23 cellular contexts compared by ENCODE assay signal in the genomic region with DNA sequence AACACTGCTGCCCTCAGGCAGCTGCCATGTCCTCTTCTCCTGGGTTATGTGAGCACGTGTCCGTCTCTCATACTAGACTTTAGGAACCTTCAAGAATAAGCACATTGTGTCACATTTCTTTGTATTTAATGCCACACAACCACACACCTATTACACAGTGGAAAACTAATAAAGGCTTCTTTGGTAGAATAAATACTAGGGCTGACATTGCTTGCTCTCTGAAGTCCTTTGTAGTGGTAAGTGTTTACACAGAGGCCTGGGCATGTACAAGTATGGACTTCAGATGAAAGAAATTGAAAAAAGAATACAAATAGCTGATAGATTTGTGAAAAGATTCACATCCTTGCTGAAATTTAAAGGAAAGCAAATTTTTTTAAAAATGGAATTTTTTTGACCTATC.
"Had no signal": no experiment of that assay in that cellular context is flagged by ENCODE, and none has a peak within 500 bp of the region (broad histone marks: within the 10 kb centered on the region; RNA-seq: fewer than 3 reads in every experiment).

No MANE protein-coding gene starts in this region.

- DNase-seq: effector CD8-positive, alpha-beta T cell; foreskin keratinocyte; heart left ventricle; kidney; mesenchymal stem cell; mucosa of descending colon; naive thymus-derived CD4-positive, alpha-beta T cell; right lobe of liver; small intestine; stimulated activated CD4-positive, alpha-beta T cell treated with anti-CD3 and anti-CD28 coated beads, Interleukin-15, amount 100 ng/mL, for 24 hours; stimulated activated CD4-positive, alpha-beta T cell treated with anti-CD3 and anti-CD28 coated beads, Interleukin-2, amount 100 ng/mL, for 48 hours; stimulated activated CD8-positive, alpha-beta memory T cell treated with anti-CD3 and anti-CD28 coated beads, Interleukin-4, amount 100 ng/mL, for 48 hours; stimulated activated naive CD4-positive, alpha-beta T cell; stimulated activated naive CD8-positive, alpha-beta T cell treated with anti-CD3 and anti-CD28 coated beads, Interleukin-15, amount 100 ng/mL, for 72 hours; transverse colon had no signal

- H3K9me3 ChIP-seq: heart left ventricle, mucosa of descending colon, right lobe of liver, suprapubic skin, transverse colon, vagina had no signal

- ATAC-seq: foreskin keratinocyte; gastroesophageal sphincter; heart left ventricle; left lobe of liver; mucosa of descending colon; naive thymus-derived CD4-positive, alpha-beta T cell; right lobe of liver; stimulated activated naive CD8-positive, alpha-beta T cell treated with anti-CD3 and anti-CD28 coated beads, Interleukin-15, amount 100 ng/mL, for 72 hours had no signal

- H3K4me1 ChIP-seq: esophagus muscularis mucosa, foreskin keratinocyte, gastroesophageal sphincter, heart left ventricle, neural progenitor cell, parathyroid adenoma, right lobe of liver, suprapubic skin, transverse colon, vagina had no signal

- H3K27me3 ChIP-seq: foreskin keratinocyte, gastroesophageal sphincter, hepatocyte, neural progenitor cell, right lobe of liver, transverse colon, vagina had no signal

- H3K36me3 ChIP-seq: esophagus muscularis mucosa, gastroesophageal sphincter, heart left ventricle, neural progenitor cell, right lobe of liver, suprapubic skin, transverse colon, vagina had no signal

- H3K4me3 ChIP-seq: esophagus muscularis mucosa, gastroesophageal sphincter, heart left ventricle, hepatocyte, mucosa of descending colon, neural progenitor cell, right lobe of liver, suprapubic skin, transverse colon, vagina had no signal

- H3K27ac ChIP-seq: esophagus muscularis mucosa, foreskin keratinocyte, gastroesophageal sphincter, heart left ventricle, hepatocyte, neural progenitor cell, parathyroid adenoma, right lobe of liver, suprapubic skin, transverse colon, vagina had no signal
